ENCODE assay signal across 6 cellular contexts in the genomic region with DNA sequence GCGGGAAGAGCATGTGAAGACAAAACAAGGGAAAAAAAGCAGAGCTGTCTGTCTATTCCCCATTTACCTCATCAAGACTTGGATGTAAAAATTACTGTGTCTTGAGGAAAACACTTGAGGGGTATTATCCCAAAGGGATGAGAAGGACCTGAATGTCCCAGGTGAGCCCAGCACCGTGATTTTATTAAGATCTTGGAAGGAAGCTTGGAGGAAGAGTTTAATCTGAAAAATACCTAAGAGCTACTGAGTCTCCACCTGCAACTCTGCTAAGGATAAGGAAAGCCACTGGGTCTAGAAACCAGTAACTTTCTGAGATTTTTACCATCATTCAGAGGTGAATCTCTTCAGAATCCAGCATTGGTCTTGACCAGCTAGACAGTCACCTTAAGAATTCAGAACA. TPM values are rescaled to one million over a fixed set of nuclear protein-coding genes. Genes with fewer than 3 reads are reported as not detected.
"Had no signal": no experiment of that assay in that cellular context is flagged by ENCODE, and none has a peak within 500 bp of the region (broad histone marks: within the 10 kb centered on the region; RNA-seq: fewer than 3 reads in every experiment).

OR1S1 (plus strand) TSS at position 301 of the 400 bp plus-strand sequence.

RNA-seq across cellular contexts. Expression of gene OR1S1, which starts in this region (rescaled TPM):
- polyA plus RNA-seq: endothelial cell of umbilical vein, esophagus, fibroblast of lung, foreskin keratinocyte, heart left ventricle, heart right ventricle had no signal
